In the genomic region with DNA sequence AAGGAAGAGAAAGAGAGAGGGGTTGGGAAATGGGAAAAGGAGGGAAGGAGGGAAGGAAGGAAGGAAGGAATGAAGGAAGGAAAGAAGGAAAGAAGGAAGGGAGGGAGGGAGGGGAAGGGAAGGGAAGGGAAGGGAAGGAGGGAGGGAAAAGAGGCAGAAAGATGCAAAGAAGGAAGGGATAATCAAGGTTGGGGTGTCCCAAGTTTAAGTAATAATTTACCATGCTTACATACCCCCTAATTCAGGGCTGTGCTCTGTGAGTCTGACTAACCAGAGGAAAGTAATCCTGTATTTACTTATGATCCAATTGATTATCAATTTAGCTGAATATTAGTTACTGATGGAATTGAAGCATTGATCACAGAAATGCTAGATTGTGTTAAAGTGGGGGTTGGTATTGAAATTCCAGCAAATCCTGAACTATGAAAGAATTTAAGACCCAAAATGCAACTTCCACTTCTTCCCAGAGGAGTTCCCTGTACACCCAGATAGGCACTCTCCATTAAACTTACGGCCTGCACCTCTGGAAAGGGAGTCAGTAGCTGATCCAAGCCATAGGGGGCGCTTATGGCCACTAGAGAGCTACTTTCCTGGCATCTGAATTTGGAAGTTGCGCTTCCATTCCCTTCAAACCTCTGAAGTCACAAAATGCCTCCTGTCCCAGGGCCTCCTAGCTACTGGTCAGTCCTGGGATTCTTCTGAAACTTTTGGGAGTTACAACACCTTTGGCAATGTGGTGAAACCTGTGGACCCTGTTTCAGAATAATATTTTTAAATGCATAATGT, we compare ENCODE assay signal across 15 cellular contexts.
DNase-seq lines count a peak whose midpoint lies in the region; ATAC-seq and TF ChIP-seq lines count a peak whose summit lies in the region.
"Had no signal": no experiment of that assay in that cellular context is flagged by ENCODE, and none has a peak within 500 bp of the region (broad histone marks: within the 10 kb centered on the region; RNA-seq: fewer than 3 reads in every experiment).

No MANE protein-coding gene starts in this region.

- H3K4me1 ChIP-seq in thyroid gland = peaks cover 33 to 74% of the 10 kb centered on the region in 2 donors
- H3K4me1 ChIP-seq: parathyroid adenoma, SJSA1, stomach had no signal

- ATAC-seq in GM21723 (IDR thresholded peaks at IDR 0.05; ENCODE audit: unreplicated experiment) (no peak), HG03095 (IDR thresholded peaks at IDR 0.05; ENCODE audit: unreplicated experiment) (no peak)

- no peak for TF ChIP-seq POLR2A in thyroid gland (IDR thresholded peaks at IDR 0.05)

- H3K9me3 ChIP-seq in thyroid gland = no peaks in the 10 kb centered on the region

- H3K27me3 ChIP-seq in thyroid gland = no peaks in the 10 kb centered on the region
- H3K27me3 ChIP-seq: BLaER1 treated with 17β-estradiol and CSF1 and Interleukin-3, amounts not matched to agents 10 nM and 100 nM; stomach had no signal

- H3K36me3 ChIP-seq in thyroid gland = no peaks in the 10 kb centered on the region
- H3K36me3 ChIP-seq: SJSA1, stomach had no signal

- H3K27ac ChIP-seq in thyroid gland = peak overlapping the region; percentile 85 to 97 (median 87)
- H3K27ac ChIP-seq: BLaER1 treated with 17β-estradiol and CSF1 and Interleukin-3, amounts not matched to agents 10 nM and 100 nM; parathyroid adenoma; SJSA1; stomach had no signal

- intact Hi-C loops in thyroid gland (cut with DNase I) = no loop called here

- DNase-seq in activated CD8-positive, alpha-beta memory T cell treated with anti-CD3 and anti-CD28 coated beads for 24 hours = peak; percentile 17
- DNase-seq in activated CD8-positive, alpha-beta memory T cell treated with anti-CD3 and anti-CD28 coated beads, Interleukin-2, amount 50 U/mL, for 4 hours = no peak
- DNase-seq in NCI-H345 (lab: John Stamatoyannopoulos, UW) = peak; percentile 30
- DNase-seq in fibroblast of mammary gland (ENCODE audit: low read depth) = no peak
- peak in 1 of 2 donors; percentile 19 for DNase-seq in thyroid gland
- no peak for DNase-seq in NCI-H446 (lab: John Stamatoyannopoulos, UW)
- DNase-seq: activated CD4-positive, CD25-positive, alpha-beta regulatory T cell treated with anti-CD3 and anti-CD28 coated beads, Interleukin-2, amount 50 U/mL, for 72 hours; central memory CD4-positive, alpha-beta T cell; NCI-H446 treated with DMSO at 0.1 percent for 48 hours; stomach had no signal

- 67 to 85% methylated on average over 3 of the region's 3 CpGs for WGBS in thyroid gland, 2 donors

- no peak overlapping the region for H3K4me3 ChIP-seq in fibroblast of mammary gland (ENCODE audit: control insufficient read depth, low read depth, low read length)
- H3K4me3 ChIP-seq in thyroid gland (replicated peaks in 1 of 3) = no peak overlapping the region
- H3K4me3 ChIP-seq: BLaER1 treated with 17β-estradiol and CSF1 and Interleukin-3, amounts not matched to agents 10 nM and 100 nM; SJSA1; stomach had no signal

- TF ChIP-seq CTCF in fibroblast of mammary gland (conservative IDR thresholded peaks at IDR 0.05; ENCODE audit: control insufficient read depth, insufficient read depth, low read depth, low read length) (peak; percentile 28), thyroid gland (IDR thresholded peaks at IDR 0.05) (peak in 3 of 6 experiments; percentile 4 to 23 (median 13))

Comparison
In these comparisons a context has a peak if more than half of its experiments do, and no peak if none do; other contexts are left out.
1. DNase-seq: peak in activated CD8-positive, alpha-beta memory T cell treated with anti-CD3 and anti-CD28 coated beads for 24 hours (single experiment) and NCI-H345 (single experiment); none in activated CD8-positive, alpha-beta memory T cell treated with anti-CD3 and anti-CD28 coated beads, Interleukin-2, amount 50 U/mL, for 4 hours (single experiment), fibroblast of mammary gland (single experiment) and NCI-H446 (0 of 2).